ENCODE assay signal across 9 cellular contexts in genomic region chr20:31695849-31696804, GRCh38. TPM values are rescaled to one million over a fixed set of nuclear protein-coding genes. Genes with fewer than 3 reads are reported as not detected.
DNase-seq lines count a peak whose midpoint lies in the region; ATAC-seq and TF ChIP-seq lines count a peak whose summit lies in the region.
"Had no signal": no experiment of that assay in that cellular context is flagged by ENCODE, and none has a peak within 500 bp of the region (broad histone marks: within the 10 kb centered on the region; RNA-seq: fewer than 3 reads in every experiment).

No MANE protein-coding gene starts in this region.

- peaks cover 9 to 38% of the 10 kb centered on the region in 2 donors for H3K36me3 Mint-ChIP-seq in activated T-cell treated with anti-CD3 and anti-CD28 coated beads, Interleukin-2, amount 50 U/mL, for 72 hours (ENCODE audit: insufficient read depth in 2 of 2)

- H3K27me3 ChIP-seq in adrenal gland, result no peaks in the 10 kb centered on the region
- H3K27me3 ChIP-seq in transverse colon, result no peaks in the 10 kb centered on the region
- H3K27me3 ChIP-seq in uterus, result no peaks in the 10 kb centered on the region

- in situ Hi-C loops in transverse colon (cut with MboI; ENCODE audit: low pct_ligation_motif_present in 1 of 4, low pct_unique_long_range_greater_than_20kb in 1 of 4, low sequenced_read_pairs in 3 of 4), result no loop called here

- H3K4me1 ChIP-seq in adrenal gland (replicated peaks in 1 of 2) (peaks cover 27 to 53% of the 10 kb centered on the region in 2 donors), transverse colon (peaks cover 27 to 67% (median 31%) of the 10 kb centered on the region in 4 donors), uterus (peaks cover 0 to 9% of the 10 kb centered on the region in 2 donors)

- TF ChIP-seq CTCF in adrenal gland (IDR thresholded peaks at IDR 0.05) (no peak), transverse colon (IDR thresholded peaks at IDR 0.05) (no peak), uterus (IDR thresholded peaks at IDR 0.05) (no peak)

- WGBS in adrenal gland, 4 donors, result 63 to 75% (median 65%) methylated on average over 12 of the region's 12 CpGs
- WGBS in transverse colon (ENCODE audit: low coverage in 1 of 2), 2 donors, result 89 to 100% methylated on average over 1 to 12 of the region's 12 CpGs

- intact Hi-C loops in adrenal gland (cut with DNase I) (no loop called here), transverse colon (cut with DNase I; ENCODE audit: low total_unique reads) (no loop called here), uterus (cut with DNase I; ENCODE audit: low total_unique reads) (no loop called here)

- ATAC-seq in activated T-cell treated with anti-CD3 and anti-CD28 coated beads, Interleukin-2, amount 50 U/mL, for 72 hours (replicated peaks in 1 of 2), result no peak
- ATAC-seq in HG02870 (IDR thresholded peaks at IDR 0.05; ENCODE audit: unreplicated experiment), result no peak
- no peak for ATAC-seq in GM21529 (IDR thresholded peaks at IDR 0.05; ENCODE audit: unreplicated experiment)

- H3K27ac ChIP-seq in adrenal gland, result peak overlapping the region in 4 of 5 donors; percentile 68 to 92 (median 76)
- H3K27ac ChIP-seq in transverse colon, result peak overlapping the region in 3 of 4 donors; percentile 5 to 83 (median 79)
- H3K27ac ChIP-seq in uterus, result no peak overlapping the region
- H3K27ac ChIP-seq: C4-2B had no signal

- H3K27me3 Mint-ChIP-seq in activated T-cell treated with anti-CD3 and anti-CD28 coated beads, Interleukin-2, amount 50 U/mL, for 72 hours (ENCODE audit: low read depth), result no peaks in the 10 kb centered on the region

- H3K4me3 Mint-ChIP-seq in activated T-cell treated with anti-CD3 and anti-CD28 coated beads, Interleukin-2, amount 50 U/mL, for 72 hours, result no peak overlapping the region

- TF ChIP-seq EP300 in transverse colon (IDR thresholded peaks at IDR 0.05; ENCODE audit: low read depth), result no peak

- H3K27ac Mint-ChIP-seq in activated T-cell treated with anti-CD3 and anti-CD28 coated beads, Interleukin-2, amount 50 U/mL, for 72 hours, result peak overlapping the region; percentile 72

- no peaks in the 10 kb centered on the region for H3K9me3 ChIP-seq in adrenal gland (replicated peaks in 1 of 3)
- no peaks in the 10 kb centered on the region for H3K9me3 ChIP-seq in transverse colon
- no peaks in the 10 kb centered on the region for H3K9me3 ChIP-seq in uterus

- DNase-seq in activated T-cell treated with anti-CD3 and anti-CD28 coated beads, Interleukin-2, amount 50 U/mL, for 72 hours, result no peak
- no peak for DNase-seq in activated T-cell treated with anti-CD3 and anti-CD28 coated beads, Interleukin-2, amount 50 U/mL, for 1 hour
- DNase-seq in adrenal gland, result peak in 6 of 7 donors; percentile 73 to 88 (median 84)
- peak; percentile 99 for DNase-seq in kidney tubule cell (ENCODE audit: low spot score)
- DNase-seq in transverse colon, result peak; percentile 55
- no peak for DNase-seq in uterus

- H3K9me3 Mint-ChIP-seq in activated T-cell treated with anti-CD3 and anti-CD28 coated beads, Interleukin-2, amount 50 U/mL, for 72 hours, result peaks cover 0 to 1% of the 10 kb centered on the region in 2 donors

- H3K36me3 ChIP-seq in adrenal gland (replicated peaks in 1 of 2), result no peaks in the 10 kb centered on the region
- no peaks in the 10 kb centered on the region for H3K36me3 ChIP-seq in transverse colon
- H3K36me3 ChIP-seq in uterus, result no peaks in the 10 kb centered on the region

- H3K4me1 Mint-ChIP-seq in activated T-cell treated with anti-CD3 and anti-CD28 coated beads, Interleukin-2, amount 50 U/mL, for 72 hours (ENCODE audit: low read depth), result peaks cover 90% of the 10 kb centered on the region

- TF ChIP-seq POLR2A in adrenal gland (IDR thresholded peaks at IDR 0.05) (no peak), transverse colon (IDR thresholded peaks at IDR 0.05) (peak; percentile 24), uterus (IDR thresholded peaks at IDR 0.05) (no peak)

- no peak overlapping the region for H3K4me3 ChIP-seq in adrenal gland
- H3K4me3 ChIP-seq in transverse colon, result no peak overlapping the region
- H3K4me3 ChIP-seq in uterus, result no peak overlapping the region

RNA-seq across cellular contexts. Expression of gene BCL2L1, which starts 26.5 kb away (rescaled TPM):
- 100 to 1,000 TPM; 120 to 152 TPM for total RNA-seq in activated T-cell treated with anti-CD3 and anti-CD28 coated beads, Interleukin-2, amount 50 U/mL, for 72 hours
- total RNA-seq in adrenal gland, result 100 to 1,000 TPM in 2 of 8 donors, 10 to 100 TPM in 6; 53.8 to 143 (median 84.6) TPM
- 10 to 100 TPM; 40.2 to 67.9 (median 40.8) TPM for polyA plus RNA-seq in adrenal gland
- 100 to 1,000 TPM in 3 of 4 donors, 10 to 100 TPM in 1; 98.6 to 151 (median 107) TPM for total RNA-seq in transverse colon
- 100 to 1,000 TPM in 1 of 4 donors, 10 to 100 TPM in 3; 35.0 to 113 (median 57.4) TPM for total RNA-seq in uterus

RNA-seq across cellular contexts. Expression of gene TPX2, which starts 43.0 kb away (rescaled TPM):
- total RNA-seq in activated T-cell treated with anti-CD3 and anti-CD28 coated beads, Interleukin-2, amount 50 U/mL, for 72 hours, result 100 to 1,000 TPM; 114 to 132 TPM
- total RNA-seq in adrenal gland (1 to 10 TPM; 2.1 to 3.4 (median 2.5) TPM), transverse colon (10 to 100 TPM in 2 of 4 donors, 1 to 10 TPM in 2; 3.2 to 15.7 (median 7.8) TPM), uterus (10 to 100 TPM in 1 of 4 donors, under 1 TPM in 2, not detected in 1; 0.12 to 32.4 (median 0.59) TPM)
- 1 to 10 TPM in 1 of 3 donors, under 1 TPM in 2; 0.40 to 3.7 (median 0.57) TPM for polyA plus RNA-seq in adrenal gland

RNA-seq across cellular contexts. Expression of gene COX4I2, which starts 58.4 kb away (rescaled TPM):
- not detected for total RNA-seq in activated T-cell treated with anti-CD3 and anti-CD28 coated beads, Interleukin-2, amount 50 U/mL, for 72 hours
- total RNA-seq in adrenal gland (not detected), transverse colon (not detected), uterus (1 to 10 TPM in 2 of 4 donors, not detected in 2; 5.1 to 8.4 TPM)
- 10 to 100 TPM in 1 of 3 donors, 1 to 10 TPM in 1, under 1 TPM in 1; 0.26 to 12.9 (median 2.8) TPM for polyA plus RNA-seq in adrenal gland

Comparison
In these comparisons a context has a peak if more than half of its experiments do, and no peak if none do; other contexts are left out.
1. DNase-seq: peak in adrenal gland (6 of 7), kidney tubule cell (single experiment) and transverse colon (single experiment); none in activated T-cell treated with anti-CD3 and anti-CD28 coated beads, Interleukin-2, amount 50 U/mL, for 72 hours (0 of 2), activated T-cell treated with anti-CD3 and anti-CD28 coated beads, Interleukin-2, amount 50 U/mL, for 1 hour (single experiment) and uterus (0 of 2).
2. H3K27ac ChIP-seq: peak in adrenal gland (4 of 5) and transverse colon (3 of 4); none in uterus (0 of 2).